Comparison of ENCODE assay signal across 17 cellular contexts in the genomic region with DNA sequence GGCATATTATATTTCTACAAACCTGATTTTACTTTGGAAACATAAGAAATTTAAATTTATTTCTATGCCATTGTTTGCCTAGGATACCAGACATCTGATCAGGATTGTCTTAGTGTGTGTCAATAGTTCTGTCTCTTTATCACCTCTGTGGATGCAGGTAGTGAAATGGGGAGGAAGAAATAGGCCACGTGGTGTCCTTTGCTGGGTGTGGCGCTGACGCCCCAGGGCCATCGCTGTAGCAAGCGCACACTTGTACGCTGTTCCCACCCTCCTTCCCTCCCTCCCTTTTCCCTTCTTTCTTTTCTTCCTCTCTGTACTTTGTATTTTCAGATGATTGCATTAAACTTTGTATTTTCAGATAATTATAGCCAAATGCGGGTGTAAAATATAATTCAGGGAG. TPM values are rescaled to one million over a fixed set of nuclear protein-coding genes. Genes with fewer than 3 reads are reported as not detected.
DNase-seq lines count a peak whose midpoint lies in the region; ATAC-seq, FAIRE-seq and TF ChIP-seq lines count a peak whose summit lies in the region.
"Had no signal": no experiment of that assay in that cellular context is flagged by ENCODE, and none has a peak within 500 bp of the region (broad histone marks: within the 10 kb centered on the region; RNA-seq: fewer than 3 reads in every experiment).

No MANE protein-coding gene starts in this region.

- H3K4me1 ChIP-seq in SJCRH30 = peaks cover 23% of the 10 kb centered on the region
- H3K4me1 ChIP-seq in esophagus (ENCODE audit: control insufficient read depth in 2 of 2, insufficient read depth in 2 of 2, low read length in 1 of 2) = peaks cover 7 to 24% of the 10 kb centered on the region in 2 donors
- peaks cover 41% of the 10 kb centered on the region for H3K4me1 ChIP-seq in vagina
- H3K4me1 ChIP-seq in ovary (ENCODE audit: insufficient read depth) = peaks cover 3% of the 10 kb centered on the region

- no peak for TF ChIP-seq POLR2A in vagina (IDR thresholded peaks at IDR 0.05)
- TF ChIP-seq POLR2A in GM12891 (IDR thresholded peaks at IDR 0.05; ENCODE audit: low read depth, low read length) = no peak
- no peak for TF ChIP-seq POLR2A in ovary (IDR thresholded peaks at IDR 0.05)

- H3K36me3 ChIP-seq in SJCRH30 = peaks cover 5% of the 10 kb centered on the region; the same call in 1 of the 2 replicates
- no peaks in the 10 kb centered on the region for H3K36me3 ChIP-seq in esophagus (ENCODE audit: control insufficient read depth in 2 of 2, insufficient read depth in 2 of 2, low read length in 1 of 2)
- H3K36me3 ChIP-seq in vagina = no peaks in the 10 kb centered on the region
- no peaks in the 10 kb centered on the region for H3K36me3 ChIP-seq in ovary
- H3K36me3 ChIP-seq: BLaER1 treated with 17β-estradiol and CSF1 and Interleukin-3, amounts not matched to agents 10 nM and 100 nM had no signal

- TF ChIP-seq EP300 in ovary (IDR thresholded peaks at IDR 0.05) = no peak

- intact Hi-C loops in left colon (cut with DNase I, micrococcal nuclease) (no loop called here), vagina (cut with DNase I) (no loop called here), ovary (cut with DNase I) (no loop called here)

- H3K27ac ChIP-seq in SJCRH30 (peak overlapping the region; percentile 77), esophagus (ENCODE audit: low read depth in 2 of 2, low read length in 1 of 2) (peak overlapping the region; percentile 76 to 89), vagina (peak overlapping the region; percentile 24), ovary (no peak overlapping the region)
- H3K27ac ChIP-seq: BLaER1 treated with 17β-estradiol and CSF1 and Interleukin-3, amounts not matched to agents 10 nM and 100 nM had no signal

- DNase-seq in SJCRH30 (no peak), left colon (no peak), vagina (ENCODE audit: extremely low spot score in 2 of 2) (no peak), NCI-H2107 (lab: John Stamatoyannopoulos, UW) (no peak), GM12891 (ENCODE audit: insufficient read length, low spot score) (no peak), ovary (no peak)
- DNase-seq: ACHN; CD4-positive, CD25-positive, alpha-beta regulatory T cell; DMS53; GF-D8; H7 had no signal

- H3K27me3 ChIP-seq in SJCRH30 = no peaks in the 10 kb centered on the region
- H3K27me3 ChIP-seq in esophagus (ENCODE audit: control insufficient read depth in 1 of 2, insufficient read depth in 2 of 2, low read length in 2 of 2) = no peaks in the 10 kb centered on the region
- no peaks in the 10 kb centered on the region for H3K27me3 ChIP-seq in vagina
- H3K27me3 ChIP-seq in ovary = no peaks in the 10 kb centered on the region
- H3K27me3 ChIP-seq: BLaER1 treated with 17β-estradiol and CSF1 and Interleukin-3, amounts not matched to agents 10 nM and 100 nM had no signal

- TF ChIP-seq CTCF in vagina (IDR thresholded peaks at IDR 0.05) = no peak
- no peak for TF ChIP-seq CTCF in ovary (IDR thresholded peaks at IDR 0.05)

- 55 to 73% methylated on average over 7 of the region's 7 CpGs for WGBS in esophagus, 2 donors
- 93% methylated on average over 7 of the region's 7 CpGs for WGBS in ovary, 3 donors

- no peak for FAIRE-seq in GM12891 (lab: Jason Lieb, UNC)
- FAIRE-seq: GM18507, HepG2, HTR-8/SVneo had no signal

- H3K9me3 ChIP-seq in SJCRH30 (replicated peaks) (no peaks in the 10 kb centered on the region), esophagus (ENCODE audit: control insufficient read depth in 2 of 2, insufficient read depth in 1 of 2, low read depth in 1 of 2, low read length in 1 of 2) (no peaks in the 10 kb centered on the region), vagina (no peaks in the 10 kb centered on the region), ovary (no peaks in the 10 kb centered on the region)

- ATAC-seq in left colon = peak; percentile 30
- ATAC-seq: GM23338, HepG2 had no signal

- H3K4me3 ChIP-seq in SJCRH30 = no peak overlapping the region
- H3K4me3 ChIP-seq in esophagus (ENCODE audit: low read depth in 1 of 2, low read length in 2 of 2) = no peak overlapping the region
- H3K4me3 ChIP-seq in vagina = no peak overlapping the region
- no peak overlapping the region for H3K4me3 ChIP-seq in ovary
- H3K4me3 ChIP-seq: BLaER1 treated with 17β-estradiol and CSF1 and Interleukin-3, amounts not matched to agents 10 nM and 100 nM; GM23338 had no signal

TF ChIP-seq in GM12891, 5 proteins besides CTCF, POLR2A, EP300 and RAD21:
- TF ChIP-seq SPI1 (IDR thresholded peaks at IDR 0.05; ENCODE audit: low read depth, low read length) = no peak
- no peak for TF ChIP-seq PAX5 (IDR thresholded peaks at IDR 0.05; ENCODE audit: insufficient read depth, low read length, severe bottlenecking)
- TF ChIP-seq TAF1 (IDR thresholded peaks at IDR 0.05; ENCODE audit: low read depth, low read length) = no peak
- no peak for TF ChIP-seq POU2F2 (IDR thresholded peaks at IDR 0.05; ENCODE audit: low read depth, low read length)
- TF ChIP-seq POLR2AphosphoS5 (IDR thresholded peaks at IDR 0.05; ENCODE audit: low read depth, low read length) = no peak
TF ChIP-seq in GM12891: peak in this region for 0.

RNA-seq across cellular contexts. Expression of gene DOCK1, which starts 5.0 kb away (rescaled TPM):
- 49.7 and 53.8 TPM in 2 replicates for total RNA-seq in SJCRH30 (2014; rRNA removed; shearing (Covaris generic))
- polyA plus RNA-seq in esophagus = 10 to 100 TPM; 11.4 to 17.5 TPM
- 10 to 100 TPM; 64.0 to 65.8 TPM for total RNA-seq in left colon
- total RNA-seq in vagina = 64.6 TPM
- polyA plus RNA-seq in GM12891 (2012; ENCODE audit: low read depth, missing spikeins) = not detected
- total RNA-seq in ovary = 10 to 100 TPM; 31.4 to 68.3 (median 55.2) TPM
- polyA plus RNA-seq in ovary = 10 to 100 TPM; 24.7 to 32.1 TPM
- polyA plus RNA-seq: CD4-positive, CD25-positive, alpha-beta regulatory T cell had no signal

Comparison
In these comparisons a context has a peak if more than half of its experiments do, and no peak if none do; other contexts are left out.
1. H3K27ac ChIP-seq: peak in SJCRH30 (single experiment), esophagus (2 of 2) and vagina (single experiment); none in ovary (0 of 2).